13 cellular contexts compared by ENCODE assay signal in the genomic region with DNA sequence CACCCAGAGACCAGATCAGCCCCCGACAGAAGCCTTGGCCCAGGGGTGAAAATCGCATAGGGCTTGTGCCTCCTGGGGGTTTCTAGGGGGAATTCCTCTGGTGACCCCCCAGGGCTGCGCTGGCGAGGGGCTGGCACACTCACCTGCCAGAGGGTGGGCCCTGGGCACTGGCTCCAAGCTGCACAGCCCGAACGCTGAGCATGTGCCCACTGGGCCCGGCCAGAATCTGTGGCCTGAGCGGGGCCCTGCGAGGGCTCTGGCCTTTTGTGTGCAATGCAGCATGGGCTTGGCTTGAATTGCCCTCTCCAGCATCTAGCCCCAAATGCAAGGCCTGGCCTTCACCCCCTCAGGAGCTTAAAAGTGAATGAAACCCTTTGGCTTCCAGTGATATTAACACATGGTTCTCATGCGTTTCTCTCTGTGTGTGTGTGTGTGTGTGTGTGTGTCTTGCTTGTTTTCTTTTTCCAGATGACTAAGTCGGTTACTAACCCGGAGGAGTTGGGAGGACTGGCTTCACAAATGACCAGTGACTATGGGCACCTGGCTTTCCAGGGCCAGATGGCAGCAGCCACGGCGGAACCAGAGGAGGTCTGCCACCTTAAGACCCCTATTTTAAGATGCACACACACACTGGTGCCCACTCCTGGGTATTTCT.
DNase-seq lines count a peak whose midpoint lies in the region; ATAC-seq, FAIRE-seq and TF ChIP-seq lines count a peak whose summit lies in the region.
"Had no signal": no experiment of that assay in that cellular context is flagged by ENCODE, and none has a peak within 500 bp of the region (broad histone marks: within the 10 kb centered on the region; RNA-seq: fewer than 3 reads in every experiment).

No MANE protein-coding gene starts in this region.

- H3K4ac ChIP-seq in neuronal stem cell (ENCODE audit: low read length), result no peak overlapping the region

- H3K36me3 ChIP-seq in BLaER1, result no peaks in the 10 kb centered on the region
- H3K36me3 ChIP-seq in neuronal stem cell (replicated peaks in 1 of 2; ENCODE audit: control insufficient read depth in 2 of 2, insufficient read depth in 2 of 2, low read length in 2 of 2), result no peaks in the 10 kb centered on the region

- H3K9ac ChIP-seq in BLaER1 (no peak overlapping the region), neuronal stem cell (ENCODE audit: low read depth, low read length, poor library complexity) (no peak overlapping the region)

- H3K4me1 ChIP-seq in BLaER1 (peaks cover 29% of the 10 kb centered on the region), neuronal stem cell (ENCODE audit: control insufficient read depth in 2 of 2, insufficient read depth in 1 of 2, low read depth in 1 of 2, low read length in 2 of 2) (peaks cover 8 to 20% of the 10 kb centered on the region in 2 donors)

- H3K36me3 Mint-ChIP-seq in progenitor cell of endocrine pancreas (ENCODE audit: insufficient read depth), result peaks cover 2% of the 10 kb centered on the region

- H3K23ac ChIP-seq in neuronal stem cell (ENCODE audit: low read depth, low read length, poor library complexity), result no peak overlapping the region

- H3K18ac ChIP-seq in neuronal stem cell (ENCODE audit: low read length), result peak overlapping the region; percentile 92

- DNase-seq in HTR-8/SVneo (ENCODE audit: insufficient read length, low spot score), result peak; percentile 18
- peak; percentile 56 for DNase-seq in dedifferentiated amniotic fluid mesenchymal stem cell (ENCODE audit: extremely low spot score)
- DNase-seq in neuronal stem cell (ENCODE audit: low spot score), result no peak
- no peak for DNase-seq in progenitor cell of endocrine pancreas (ENCODE audit: low spot score, unreplicated experiment)
- no peak for DNase-seq in AML-193 (lab: John Stamatoyannopoulos, UW)
- DNase-seq in omental fat pad (ENCODE audit: low spot score), result no peak
- DNase-seq: cortex of kidney, head of caudate nucleus, NCI-H1105, NCI-H69, transverse colon had no signal

- no peak overlapping the region for H3K27ac Mint-ChIP-seq in progenitor cell of endocrine pancreas

- no peak for ATAC-seq in omental fat pad (ENCODE audit: low FRiP score)
- ATAC-seq in HG03025 (IDR thresholded peaks at IDR 0.05; ENCODE audit: low FRiP score, unreplicated experiment), result no peak

- no peaks in the 10 kb centered on the region for H3K9me3 Mint-ChIP-seq in progenitor cell of endocrine pancreas (ENCODE audit: low read depth)

- FAIRE-seq in HTR-8/SVneo (lab: Jason Lieb, UNC), result no peak

- no peaks in the 10 kb centered on the region for H3K79me1 ChIP-seq in neuronal stem cell (ENCODE audit: low read depth, low read length)

- H3K9me3 ChIP-seq in BLaER1 (no peaks in the 10 kb centered on the region), neuronal stem cell (replicated peaks in 1 of 2; ENCODE audit: control insufficient read depth in 2 of 2, insufficient read depth in 1 of 2, low read depth in 1 of 2, low read length in 2 of 2) (no peaks in the 10 kb centered on the region)
- H3K9me3 ChIP-seq: transverse colon had no signal

- no peak overlapping the region for H3K4me3 ChIP-seq in BLaER1
- no peak overlapping the region for H3K4me3 ChIP-seq in neuronal stem cell (ENCODE audit: low read length in 2 of 2)
- H3K4me3 ChIP-seq: transverse colon had no signal

- no peak overlapping the region for H2BK5ac ChIP-seq in neuronal stem cell (ENCODE audit: low read length)

- H3K27me3 Mint-ChIP-seq in progenitor cell of endocrine pancreas, result no peaks in the 10 kb centered on the region

- H2BK120ac ChIP-seq in neuronal stem cell (ENCODE audit: low read depth, low read length), result peak overlapping the region; percentile 63

- H2AFZ ChIP-seq in neuronal stem cell (ENCODE audit: low read length), result no peak overlapping the region

- no peak overlapping the region for H2BK15ac ChIP-seq in neuronal stem cell (ENCODE audit: low read length)

- no peaks in the 10 kb centered on the region for H4K20me1 ChIP-seq in BLaER1

- H3K27me3 ChIP-seq in BLaER1 (no peaks in the 10 kb centered on the region; the same call in 1 of the 2 replicates), neuronal stem cell (ENCODE audit: control insufficient read depth in 3 of 3, insufficient read depth in 3 of 3, low read depth in 1 of 3, low read length in 3 of 3) (no peaks in the 10 kb centered on the region)
- H3K27me3 ChIP-seq: transverse colon had no signal

- TF ChIP-seq CTCF in progenitor cell of endocrine pancreas (IDR thresholded peaks at IDR 0.05; ENCODE audit: unreplicated experiment) (no peak), omental fat pad (IDR thresholded peaks at IDR 0.05) (no peak)

- H3K4me2 ChIP-seq in BLaER1 (peak overlapping the region; percentile 0; the same call in 1 of the 2 replicates), neuronal stem cell (ENCODE audit: insufficient read depth, low read length, poor library complexity, severe bottlenecking) (no peak overlapping the region)

- WGBS in neuronal stem cell (ENCODE audit: extremely low coverage in 2 of 2, insufficient read length in 2 of 2, insufficient replicate concordance in 1 of 2), 2 donors, result no CpG with 5 or more reads among the region's 14 CpGs

- no peak overlapping the region for H2BK12ac ChIP-seq in neuronal stem cell (ENCODE audit: low read length)

- H2AK5ac ChIP-seq in neuronal stem cell (ENCODE audit: low read depth, low read length), result peak overlapping the region; percentile 88

- H3K4me3 Mint-ChIP-seq in progenitor cell of endocrine pancreas (ENCODE audit: low read depth), result no peak overlapping the region

- H4K8ac ChIP-seq in neuronal stem cell (ENCODE audit: low read depth, low read length), result no peak overlapping the region

- no peak overlapping the region for H3K14ac ChIP-seq in neuronal stem cell (ENCODE audit: low read length)

- H3K27ac ChIP-seq in BLaER1, result no peak overlapping the region
- H3K27ac ChIP-seq in neuronal stem cell (replicated peaks; ENCODE audit: low read length), result no peak overlapping the region

- H3K4me1 Mint-ChIP-seq in progenitor cell of endocrine pancreas (ENCODE audit: low read depth), result peaks cover 8% of the 10 kb centered on the region

- no peak overlapping the region for H4K91ac ChIP-seq in neuronal stem cell (ENCODE audit: low read depth, low read length, poor library complexity)

Comparison
In these comparisons a context has a peak if more than half of its experiments do, and no peak if none do; other contexts are left out.
1. DNase-seq: peak in HTR-8/SVneo (single experiment) and dedifferentiated amniotic fluid mesenchymal stem cell (single experiment); none in neuronal stem cell (single experiment), progenitor cell of endocrine pancreas (single experiment), AML-193 (0 of 2) and omental fat pad (single experiment).